Comparison of ENCODE assay signal across 21 cellular contexts in genomic region chr22:35418088-35418487, GRCh38. TPM values are rescaled to one million over a fixed set of nuclear protein-coding genes. Genes with fewer than 3 reads are reported as not detected.
DNase-seq lines count a peak whose midpoint lies in the region; ATAC-seq and TF ChIP-seq lines count a peak whose summit lies in the region.
"Had no signal": no experiment of that assay in that cellular context is flagged by ENCODE, and none has a peak within 500 bp of the region (broad histone marks: within the 10 kb centered on the region; RNA-seq: fewer than 3 reads in every experiment).

No MANE protein-coding gene starts in this region.

- H3K9me2 ChIP-seq in PC-9 (ENCODE audit: insufficient read depth) = no peaks in the 10 kb centered on the region
- no peaks in the 10 kb centered on the region for H3K9me2 ChIP-seq in SK-N-SH

- H3K9ac ChIP-seq in SK-N-SH = no peak overlapping the region

- DNase-seq in Right ventricle myocardium superior (peak; percentile 14), heart right ventricle (no peak), PC-9 (peak in 1 of 2 experiments; percentile 81), fibroblast of pulmonary artery (ENCODE audit: low read depth) (peak; percentile 40), upper lobe of left lung (no peak), T-cell (no peak), SK-N-SH (no peak)
- DNase-seq in CD8-positive, alpha-beta T cell = no peak
- DNase-seq: activated CD4-positive, alpha-beta T cell treated with anti-CD3 and anti-CD28 coated beads, Interleukin-2, amount 50 U/mL, for 48 hours; activated naive CD4-positive, alpha-beta T cell; aorta; DMS79 treated with DMSO at 0.1 percent for 48 hours; effector CD8-positive, alpha-beta T cell; kidney glomerular epithelial cell; mesendoderm; naive thymus-derived CD8-positive, alpha-beta T cell; NCI-H524 treated with DMSO at 0.1 percent for 48 hours; SHP77; stimulated activated naive CD8-positive, alpha-beta T cell treated with anti-CD3 and anti-CD28 coated beads, Interleukin-15, amount 100 ng/mL, for 72 hours had no signal

- H2AFZ ChIP-seq in PC-9 = no peak overlapping the region
- no peak overlapping the region for H2AFZ ChIP-seq in SK-N-SH (ENCODE audit: low read depth)

- H3K4me1 ChIP-seq in heart right ventricle = no peaks in the 10 kb centered on the region
- peaks cover 20% of the 10 kb centered on the region for H3K4me1 ChIP-seq in PC-9 (replicated peaks; ENCODE audit: insufficient read depth)
- H3K4me1 ChIP-seq in upper lobe of left lung = no peaks in the 10 kb centered on the region
- H3K4me1 ChIP-seq in CD8-positive, alpha-beta T cell (ENCODE audit: insufficient read depth, low read length) = no peaks in the 10 kb centered on the region
- H3K4me1 ChIP-seq in SK-N-SH (ENCODE audit: control insufficient read depth in 1 of 2, insufficient read depth in 2 of 2, low read depth in 1 of 2, low read length in 1 of 2) = no peaks in the 10 kb centered on the region

- no TSS peak for BruUV-seq in PC-9 (replicated peaks; lab: Mats Ljungman, UMichigan)

- TF ChIP-seq EP300 in upper lobe of left lung (IDR thresholded peaks at IDR 0.05) (no peak), SK-N-SH (IDR thresholded peaks at IDR 0.05; ENCODE audit: borderline replicate concordance in 1 of 2, low read depth in 1 of 2, low read length in 1 of 2) (no peak)

- POLR2A ChIA-PET in PC-9 (lab: Charles Lee; ENCODE audit: unreplicated experiment) (no interaction called here), T-cell (lab: Charles Lee) (interaction anchor here in 1 of 2 donors (0.5 kb wide), 1 partner anchor 287 kb away, joined by 3 read pairs; no protein-coding TSS in a partner anchor), SK-N-SH (lab: Yijun Ruan, JAX) (no interaction called here)
- POLR2A ChIA-PET in CD8-positive, alpha-beta T cell (lab: Charles Lee) = no interaction called here

- H3K9me3 ChIP-seq in heart right ventricle (no peaks in the 10 kb centered on the region), PC-9 (ENCODE audit: insufficient read depth, low read depth) (no peaks in the 10 kb centered on the region), upper lobe of left lung (no peaks in the 10 kb centered on the region), SK-N-SH (no peaks in the 10 kb centered on the region)
- no peaks in the 10 kb centered on the region for H3K9me3 ChIP-seq in CD8-positive, alpha-beta T cell (ENCODE audit: low read length)

- TF ChIP-seq CTCF in heart right ventricle (IDR thresholded peaks at IDR 0.05) (no peak), PC-9 (conservative IDR thresholded peaks at IDR 0.05) (no peak), fibroblast of pulmonary artery (IDR thresholded peaks at IDR 0.05; ENCODE audit: low read length, missing control alignments) (no peak), upper lobe of left lung (IDR thresholded peaks at IDR 0.05) (no peak), SK-N-SH (IDR thresholded peaks at IDR 0.05) (no peak)
- no peak for TF ChIP-seq CTCF in CD8-positive, alpha-beta T cell (IDR thresholded peaks at IDR 0.05)

- H4K20me1 ChIP-seq in PC-9 (ENCODE audit: insufficient read depth) (no peaks in the 10 kb centered on the region), SK-N-SH (ENCODE audit: insufficient read depth) (no peaks in the 10 kb centered on the region)

- H3K4me3 ChIP-seq in heart right ventricle (no peak overlapping the region), PC-9 (no peak overlapping the region), fibroblast of pulmonary artery (replicated peaks; ENCODE audit: low read depth, low read length) (no peak overlapping the region), upper lobe of left lung (no peak overlapping the region), SK-N-SH (ENCODE audit: low read depth in 2 of 2, low read length in 1 of 2) (no peak overlapping the region)
- no peak overlapping the region for H3K4me3 ChIP-seq in CD8-positive, alpha-beta T cell (ENCODE audit: low read depth, low read length)
- H3K4me3 ChIP-seq: skin epidermis had no signal

- H3K27ac ChIP-seq in heart right ventricle (no peak overlapping the region), PC-9 (peak overlapping the region; percentile 35), upper lobe of left lung (no peak overlapping the region), SK-N-SH (ENCODE audit: low read depth in 2 of 2, low read length in 1 of 2) (no peak overlapping the region)
- H3K27ac ChIP-seq in CD8-positive, alpha-beta T cell (ENCODE audit: low read depth, low read length) = no peak overlapping the region
- H3K27ac ChIP-seq: skin epidermis, VCaP had no signal

- peaks cover 21% of the 10 kb centered on the region; the same call in 1 of the 2 replicates for H3F3A ChIP-seq in PC-9 (ENCODE audit: insufficient read depth, low read depth)
- no peaks in the 10 kb centered on the region for H3F3A ChIP-seq in SK-N-SH (replicated peaks; ENCODE audit: insufficient read depth)

- H3K9me3 Mint-ChIP-seq in CD8-positive, alpha-beta T cell = no peaks in the 10 kb centered on the region
- no peaks in the 10 kb centered on the region for H3K9me3 Mint-ChIP-seq in T-cell
- H3K9me3 Mint-ChIP-seq: naive thymus-derived CD8-positive, alpha-beta T cell; stimulated activated naive CD8-positive, alpha-beta T cell treated with anti-CD3 and anti-CD28 coated beads, Interleukin-15, amount 100 ng/mL, for 72 hours had no signal

- H3K36me3 ChIP-seq in heart right ventricle (peaks cover 0 to 98% (median 42%) of the 10 kb centered on the region in 9 donors), PC-9 (ENCODE audit: low read depth) (peaks cover 18% of the 10 kb centered on the region; the same call in 1 of the 2 replicates), upper lobe of left lung (peaks cover 16 to 100% (median 77%) of the 10 kb centered on the region in 4 donors), SK-N-SH (replicated peaks in 1 of 2; ENCODE audit: control insufficient read depth in 1 of 2, insufficient read depth in 2 of 2, low read length in 1 of 2) (peaks cover 8 to 55% of the 10 kb centered on the region in 2 experiments)
- peaks cover 79% of the 10 kb centered on the region for H3K36me3 ChIP-seq in CD8-positive, alpha-beta T cell (ENCODE audit: insufficient read depth, low read length)

- H3K4me3 Mint-ChIP-seq in CD8-positive, alpha-beta T cell = no peak overlapping the region
- H3K4me3 Mint-ChIP-seq in T-cell = no peak overlapping the region
- H3K4me3 Mint-ChIP-seq: naive thymus-derived CD8-positive, alpha-beta T cell; stimulated activated naive CD8-positive, alpha-beta T cell treated with anti-CD3 and anti-CD28 coated beads, Interleukin-15, amount 100 ng/mL, for 72 hours had no signal

- TF ChIP-seq POLR2A in upper lobe of left lung (IDR thresholded peaks at IDR 0.05) = no peak

- H3K4me2 ChIP-seq in PC-9 = peak overlapping the region; percentile 47
- no peak overlapping the region for H3K4me2 ChIP-seq in SK-N-SH

- intact Hi-C loops in Right ventricle myocardium superior (cut with DNase I) (no loop called here), heart right ventricle (cut with DNase I) (no loop called here), PC-9 (cut with micrococcal nuclease; ENCODE audit: unreplicated experiment) (no loop called here)
- intact Hi-C loops in CD8-positive, alpha-beta T cell (cut with DNase I, micrococcal nuclease) = no loop called here

- TF ChIP-seq RAD21 in SK-N-SH (IDR thresholded peaks at IDR 0.05; ENCODE audit: low read length) = no peak

- no peaks in the 10 kb centered on the region for H3K4me1 Mint-ChIP-seq in CD8-positive, alpha-beta T cell (ENCODE audit: low read depth)
- no peaks in the 10 kb centered on the region for H3K4me1 Mint-ChIP-seq in T-cell

- CTCF ChIA-PET in PC-9 (lab: Charles Lee) = interaction anchor here (0.6 kb wide), 1 partner anchor 13 kb away, joined by 5 read pairs; no protein-coding TSS in a partner anchor
- CTCF ChIA-PET in CD8-positive, alpha-beta T cell (lab: Charles Lee) = interaction anchor here (1.1 kb wide), 1 partner anchor 12 kb away, joined by 3 read pairs; no protein-coding TSS in a partner anchor
- CTCF ChIA-PET in T-cell (lab: Charles Lee) = no interaction called here
- CTCF ChIA-PET in SK-N-SH (lab: Yijun Ruan, JAX) = interaction anchor here (1.2 to 1.4 kb wide), 2 partner anchors 67 to 165 kb away, joined by 3 to 4 read pairs; no protein-coding TSS in a partner anchor

- ATAC-seq in Right ventricle myocardium superior (ENCODE audit: poor library complexity) (no peak), heart right ventricle (no peak), upper lobe of left lung (ENCODE audit: low FRiP score in 2 of 2) (no peak), T-cell (replicated peaks in 1 of 4) (no peak)
- ATAC-seq in CD8-positive, alpha-beta T cell = no peak
- ATAC-seq: naive thymus-derived CD8-positive, alpha-beta T cell; stimulated activated naive CD8-positive, alpha-beta T cell treated with anti-CD3 and anti-CD28 coated beads, Interleukin-15, amount 100 ng/mL, for 72 hours had no signal

- H3K36me3 Mint-ChIP-seq in CD8-positive, alpha-beta T cell = peaks cover 97% of the 10 kb centered on the region
- peaks cover 55% of the 10 kb centered on the region for H3K36me3 Mint-ChIP-seq in T-cell

- H3K27me3 Mint-ChIP-seq in CD8-positive, alpha-beta T cell (ENCODE audit: low read depth) = no peaks in the 10 kb centered on the region
- no peaks in the 10 kb centered on the region for H3K27me3 Mint-ChIP-seq in T-cell
- H3K27me3 Mint-ChIP-seq: naive thymus-derived CD8-positive, alpha-beta T cell; stimulated activated naive CD8-positive, alpha-beta T cell treated with anti-CD3 and anti-CD28 coated beads, Interleukin-15, amount 100 ng/mL, for 72 hours had no signal

- H3K79me2 ChIP-seq in PC-9 (ENCODE audit: low read depth) (no peaks in the 10 kb centered on the region), SK-N-SH (ENCODE audit: insufficient read depth) (no peaks in the 10 kb centered on the region)

- H3K27me3 ChIP-seq in heart right ventricle (no peaks in the 10 kb centered on the region), PC-9 (ENCODE audit: insufficient read depth, low read depth) (no peaks in the 10 kb centered on the region), upper lobe of left lung (no peaks in the 10 kb centered on the region), SK-N-SH (ENCODE audit: insufficient read depth) (no peaks in the 10 kb centered on the region)
- no peaks in the 10 kb centered on the region for H3K27me3 ChIP-seq in CD8-positive, alpha-beta T cell (ENCODE audit: insufficient read depth, low read length)

- H3K27ac Mint-ChIP-seq in CD8-positive, alpha-beta T cell = no peak overlapping the region
- no peak overlapping the region for H3K27ac Mint-ChIP-seq in T-cell

- 91 to 92% methylated on average over 8 of the region's 8 CpGs for WGBS in heart right ventricle, 2 donors
- WGBS in upper lobe of left lung, 2 donors = 78 to 79% methylated on average over 8 of the region's 8 CpGs
- WGBS in SK-N-SH (ENCODE audit: low lambda C conversion rate) = 83% methylated on average over 8 of the region's 8 CpGs

RNA-seq across cellular contexts. Expression of gene MCM5, which starts 18.1 kb away (rescaled TPM):
- 10.2 TPM for total RNA-seq in Right ventricle myocardium superior
- total RNA-seq in heart right ventricle = 10 to 100 TPM in 7 of 10 donors, 1 to 10 TPM in 3; 7.0 to 21.4 (median 11.2) TPM
- 10 to 100 TPM in 1 of 2 donors, 1 to 10 TPM in 1; 5.7 to 15.1 TPM for polyA plus RNA-seq in heart right ventricle
- 71.7 and 115 TPM in 2 replicates for total RNA-seq in PC-9 (2021)
- total RNA-seq in upper lobe of left lung = 10 to 100 TPM in 5 of 6 donors, 1 to 10 TPM in 1; 9.8 to 34.4 (median 20.2) TPM
- 10 to 100 TPM; 29.3 to 32.0 TPM for total RNA-seq in CD8-positive, alpha-beta T cell
- total RNA-seq in T-cell = 10 to 100 TPM; 34.7 to 66.8 (median 58.7) TPM
- polyA plus RNA-seq in SK-N-SH (2012; rRNA removed) = 31.6 and 42.9 TPM in 2 replicates
- polyA plus RNA-seq in SK-N-SH (2012; cell fraction: cytosol; rRNA removed) = 16.5 and 27.2 TPM in 2 replicates
- polyA plus RNA-seq in SK-N-SH (2012; cell fraction: nucleus; rRNA removed) = 39.2 and 51.2 TPM in 2 replicates

RNA-seq across cellular contexts. Expression of gene HMOX1, which starts 37.2 kb away (rescaled TPM):
- total RNA-seq in Right ventricle myocardium superior = 4.8 TPM
- total RNA-seq in heart right ventricle = 10 to 100 TPM in 1 of 10 donors, 1 to 10 TPM in 9; 1.6 to 68.0 (median 4.3) TPM
- polyA plus RNA-seq in heart right ventricle = 1 to 10 TPM; 3.5 to 4.9 TPM
- total RNA-seq in PC-9 (2021) = 18.4 and 23.7 TPM in 2 replicates
- 100 to 1,000 TPM in 1 of 6 donors, 10 to 100 TPM in 5; 22.0 to 306 (median 77.9) TPM for total RNA-seq in upper lobe of left lung
- total RNA-seq in CD8-positive, alpha-beta T cell = under 1 TPM; 0.52 to 0.83 TPM
- 1 to 10 TPM in 3 of 5 donors, under 1 TPM in 2; 0.40 to 2.4 (median 1.0) TPM for total RNA-seq in T-cell
- 12.9 and 13.7 TPM in 2 replicates for polyA plus RNA-seq in SK-N-SH (2012; rRNA removed)
- polyA plus RNA-seq in SK-N-SH (2012; cell fraction: cytosol; rRNA removed) = 5.8 and 9.2 TPM in 2 replicates
- polyA plus RNA-seq in SK-N-SH (2012; cell fraction: nucleus; rRNA removed) = 11.7 and 13.7 TPM in 2 replicates

Comparison
In these comparisons a context has a peak if more than half of its experiments do, and no peak if none do; other contexts are left out.
1. DNase-seq: peak in Right ventricle myocardium superior (single experiment) and fibroblast of pulmonary artery (single experiment); none in heart right ventricle (0 of 2), upper lobe of left lung (0 of 2), CD8-positive, alpha-beta T cell (0 of 7), T-cell (0 of 34) and SK-N-SH (single experiment).
2. CTCF ChIA-PET loops: an anchor here in PC-9 (0.6 kb wide), CD8-positive, alpha-beta T cell (1.1 kb wide) and SK-N-SH (1.2 to 1.4 kb wide); none called in T-cell.